Comparison of ENCODE assay signal across 19 cellular contexts in genomic region chr16:63720848-63721247, GRCh38.
DNase-seq lines count a peak whose midpoint lies in the region; ATAC-seq and TF ChIP-seq lines count a peak whose summit lies in the region.
"Had no signal": no experiment of that assay in that cellular context is flagged by ENCODE, and none has a peak within 500 bp of the region (broad histone marks: within the 10 kb centered on the region; RNA-seq: fewer than 3 reads in every experiment).

No MANE protein-coding gene starts in this region.

- ATAC-seq in foreskin keratinocyte (no peak), HG02938 (IDR thresholded peaks at IDR 0.05; ENCODE audit: unreplicated experiment) (no peak)
- no peak for ATAC-seq in activated CD8-positive, alpha-beta memory T cell treated with anti-CD3 and anti-CD28 coated beads, Interleukin-2, amount 10 ng/mL, durations not matched to agents 7 days and 5 days
- ATAC-seq: activated T-cell treated with anti-CD3 and anti-CD28 coated beads, Interleukin-2, amount 50 U/mL, for 72 hours; left ventricle myocardium superior had no signal

- DNase-seq in AG09319 (ENCODE audit: extremely low read depth, low read depth) (no peak), HFF-Myc (ENCODE audit: extremely low read depth, low read depth) (no peak), adipocyte (ENCODE audit: low read depth) (peak; percentile 14), foreskin keratinocyte (no peak), cortex of kidney (lab: John Stamatoyannopoulos, UW) (no peak), NCI-H2029 (lab: John Stamatoyannopoulos, UW) (no peak)
- DNase-seq in activated CD8-positive, alpha-beta memory T cell treated with anti-CD3 and anti-CD28 coated beads, Interleukin-2, amount 10 ng/mL, durations not matched to agents 7 days and 5 days: no peak
- DNase-seq: activated T-cell treated with anti-CD3 and anti-CD28 coated beads, Interleukin-2, amount 50 U/mL, for 72 hours; GOT3; left ventricle myocardium superior; NCI-H1436; NCI-H748 treated with DMSO at 0.1 percent for 48 hours; T-helper 9 cell had no signal

- H3K4me3 ChIP-seq in HFF-Myc (replicated peaks; ENCODE audit: low read depth, low read length) (no peak overlapping the region), adipocyte (ENCODE audit: low read length) (no peak overlapping the region)
- H3K4me3 ChIP-seq: SK-N-MC had no signal

- H3K27ac Mint-ChIP-seq in activated CD8-positive, alpha-beta memory T cell treated with anti-CD3 and anti-CD28 coated beads, Interleukin-2, amount 10 ng/mL, durations not matched to agents 7 days and 5 days: no peak overlapping the region
- H3K27ac Mint-ChIP-seq: activated naive CD4-positive, alpha-beta T cell treated with anti-CD3 and anti-CD28 coated beads, Interleukin-2, amount 50 U/mL, for 24 hours; activated T-cell treated with anti-CD3 and anti-CD28 coated beads, Interleukin-2, amount 50 U/mL, for 72 hours; dendritic cell treated with granulocyte-macrophage colony-stimulating factor and Interleukin-4, amounts not matched to agents 40 ng/mL and 50 ng/mL, for 4 days had no signal

- H3K9me3 ChIP-seq in adipocyte (ENCODE audit: control insufficient read depth, low read length): no peaks in the 10 kb centered on the region
- H3K9me3 ChIP-seq: neutrophil had no signal

- no peaks in the 10 kb centered on the region for H3K4me1 Mint-ChIP-seq in activated CD8-positive, alpha-beta memory T cell treated with anti-CD3 and anti-CD28 coated beads, Interleukin-2, amount 10 ng/mL, durations not matched to agents 7 days and 5 days
- H3K4me1 Mint-ChIP-seq: activated naive CD4-positive, alpha-beta T cell treated with anti-CD3 and anti-CD28 coated beads, Interleukin-2, amount 50 U/mL, for 24 hours had no signal

- H3K9me3 Mint-ChIP-seq in activated CD8-positive, alpha-beta memory T cell treated with anti-CD3 and anti-CD28 coated beads, Interleukin-2, amount 10 ng/mL, durations not matched to agents 7 days and 5 days (ENCODE audit: low read depth): peaks cover 22% of the 10 kb centered on the region
- H3K9me3 Mint-ChIP-seq: dendritic cell treated with granulocyte-macrophage colony-stimulating factor and Interleukin-4, amounts not matched to agents 40 ng/mL and 50 ng/mL, for 4 days had no signal

- no peaks in the 10 kb centered on the region for H3K4me1 ChIP-seq in adipocyte (ENCODE audit: control insufficient read depth, insufficient read depth, low read length)
- no peaks in the 10 kb centered on the region for H3K4me1 ChIP-seq in foreskin keratinocyte

- no peak overlapping the region for H3K9ac ChIP-seq in adipocyte (ENCODE audit: low read length)

- no peaks in the 10 kb centered on the region for H3K36me3 ChIP-seq in adipocyte (ENCODE audit: control insufficient read depth, insufficient read depth, low read length, severe bottlenecking)
- H3K36me3 ChIP-seq: neutrophil had no signal

- TF ChIP-seq CTCF in AG09319 (IDR thresholded peaks at IDR 0.05; ENCODE audit: low read depth, low read length): peak; percentile 30
- peak; percentile 16 for TF ChIP-seq CTCF in HFF-Myc (IDR thresholded peaks at IDR 0.05; ENCODE audit: low read depth, low read length, missing control alignments)
- TF ChIP-seq CTCF in foreskin keratinocyte (conservative IDR thresholded peaks at IDR 0.05): peak; percentile 48

- no peaks in the 10 kb centered on the region for H3K27me3 Mint-ChIP-seq in activated CD8-positive, alpha-beta memory T cell treated with anti-CD3 and anti-CD28 coated beads, Interleukin-2, amount 10 ng/mL, durations not matched to agents 7 days and 5 days
- H3K27me3 Mint-ChIP-seq: activated naive CD4-positive, alpha-beta T cell treated with anti-CD3 and anti-CD28 coated beads, Interleukin-2, amount 50 U/mL, for 24 hours; dendritic cell treated with granulocyte-macrophage colony-stimulating factor and Interleukin-4, amounts not matched to agents 40 ng/mL and 50 ng/mL, for 4 days had no signal

- no peaks in the 10 kb centered on the region for H3K27me3 ChIP-seq in adipocyte (replicated peaks; ENCODE audit: control insufficient read depth, insufficient read depth, low read length)
- no peaks in the 10 kb centered on the region for H3K27me3 ChIP-seq in foreskin keratinocyte
- H3K27me3 ChIP-seq: neutrophil had no signal

- CTCF ChIA-PET in activated CD8-positive, alpha-beta memory T cell treated with anti-CD3 and anti-CD28 coated beads, Interleukin-2, amount 10 ng/mL, durations not matched to agents 7 days and 5 days (lab: Charles Lee): no interaction called here

- no peaks in the 10 kb centered on the region for H3K36me3 Mint-ChIP-seq in activated CD8-positive, alpha-beta memory T cell treated with anti-CD3 and anti-CD28 coated beads, Interleukin-2, amount 10 ng/mL, durations not matched to agents 7 days and 5 days
- H3K36me3 Mint-ChIP-seq: activated naive CD4-positive, alpha-beta T cell treated with anti-CD3 and anti-CD28 coated beads, Interleukin-2, amount 50 U/mL, for 24 hours had no signal

- H3K4me3 Mint-ChIP-seq in activated CD8-positive, alpha-beta memory T cell treated with anti-CD3 and anti-CD28 coated beads, Interleukin-2, amount 10 ng/mL, durations not matched to agents 7 days and 5 days: no peak overlapping the region
- H3K4me3 Mint-ChIP-seq: activated naive CD4-positive, alpha-beta T cell treated with anti-CD3 and anti-CD28 coated beads, Interleukin-2, amount 50 U/mL, for 24 hours; activated T-cell treated with anti-CD3 and anti-CD28 coated beads, Interleukin-2, amount 50 U/mL, for 72 hours; dendritic cell treated with granulocyte-macrophage colony-stimulating factor and Interleukin-4, amounts not matched to agents 40 ng/mL and 50 ng/mL, for 4 days had no signal

- no peak overlapping the region for H3K27ac ChIP-seq in foreskin keratinocyte
- H3K27ac ChIP-seq: epithelial cell of prostate, neutrophil, SK-N-MC had no signal
